ENCODE assay signal across 31 cellular contexts in genomic region chr14:76705214-76705613, GRCh38.
"Had no signal": no experiment of that assay in that cellular context is flagged by ENCODE, and none has a peak within 500 bp of the region (broad histone marks: within the 10 kb centered on the region; RNA-seq: fewer than 3 reads in every experiment).

No MANE protein-coding gene starts in this region.

- ATAC-seq: activated CD8-positive, alpha-beta T cell treated with anti-CD3 and anti-CD28 coated beads for 36 hours; activated naive CD8-positive, alpha-beta T cell treated with anti-CD3 and anti-CD28 coated beads, Interleukin-2, amount 50 U/mL, for 24 hours; activated T-cell treated with anti-CD3 and anti-CD28 coated beads, Interleukin-2, amount 50 U/mL, for 4 hours; left lung; natural killer cell treated with Interleukin-12 subunit alpha and Interleukin-12 subunit beta and Interleukin-15 and Interleukin-18, amount 100 ng/mL, for 72 hours; SK-N-SH treated with all-trans-retinoic acid at 6 μM for 48 hours; stimulated activated naive B cell treated with anti-CD40 and anti-IgM and Interleukin-4, amounts not matched to agents 10 μg/mL and 1 μg/mL and 100 μg/mL, for 72 hours; T-cell had no signal

- H3K36me3 ChIP-seq: breast epithelium, left lung, lower lobe of right lung, prostate gland, suprapubic skin, tibial artery had no signal

- H3K4me1 Mint-ChIP-seq: activated naive CD4-positive, alpha-beta T cell treated with anti-CD3 and anti-CD28 coated beads, Interleukin-2, amount 50 U/mL, for 24 hours; activated naive CD8-positive, alpha-beta T cell treated with anti-CD3 and anti-CD28 coated beads, Interleukin-2, amount 50 U/mL, for 24 hours; central memory CD8-positive, alpha-beta T cell; immature natural killer cell; stimulated activated naive B cell treated with anti-CD40 and anti-IgM and Interleukin-4, amounts not matched to agents 10 μg/mL and 1 μg/mL and 100 μg/mL, for 72 hours; T-cell had no signal

- H3K4me3 Mint-ChIP-seq: activated CD8-positive, alpha-beta T cell treated with anti-CD3 and anti-CD28 coated beads for 36 hours; activated naive CD4-positive, alpha-beta T cell treated with anti-CD3 and anti-CD28 coated beads, Interleukin-2, amount 50 U/mL, for 24 hours; activated naive CD8-positive, alpha-beta T cell treated with anti-CD3 and anti-CD28 coated beads, Interleukin-2, amount 50 U/mL, for 24 hours; activated T-cell treated with anti-CD3 and anti-CD28 coated beads, Interleukin-2, amount 50 U/mL, for 4 hours; central memory CD8-positive, alpha-beta T cell; immature natural killer cell; natural killer cell treated with Interleukin-12 subunit alpha and Interleukin-12 subunit beta and Interleukin-15 and Interleukin-18, amount 100 ng/mL, for 72 hours; stimulated activated naive B cell treated with anti-CD40 and anti-IgM and Interleukin-4, amounts not matched to agents 10 μg/mL and 1 μg/mL and 100 μg/mL, for 72 hours; T-cell; T-helper 2 cell treated with Interferon-gamma antibody and Interleukin-4, amounts not matched to agents 5 μg/mL and 100 μg/mL, for 36 hours had no signal

- H3K27me3 ChIP-seq: breast epithelium, left lung, suprapubic skin, tibial artery had no signal

- H3K4me3 ChIP-seq: breast epithelium, left lung, lower lobe of right lung, prostate gland, smooth muscle cell, suprapubic skin, tibial artery had no signal

- DNase-seq: activated CD4-positive, alpha-beta T cell treated with anti-CD3 and anti-CD28 coated beads, Interleukin-2, amount 50 U/mL, for 1 hour; activated CD4-positive, CD25-positive, alpha-beta regulatory T cell treated with anti-CD3 and anti-CD28 coated beads, Interleukin-2, amount 50 U/mL, for 72 hours; activated CD8-positive, alpha-beta T cell treated with anti-CD3 and anti-CD28 coated beads for 36 hours; activated naive CD8-positive, alpha-beta T cell treated with anti-CD3 and anti-CD28 coated beads, Interleukin-2, amount 50 U/mL, for 24 hours; activated T-cell treated with anti-CD3 and anti-CD28 coated beads, Interleukin-2, amount 50 U/mL, for 4 hours; amygdala; dermis blood vessel endothelial cell; effector CD4-positive, alpha-beta T cell; hypothalamus; immature natural killer cell; kidney glomerular epithelial cell; left lung; lower lobe of right lung; mesendoderm; retina; stimulated activated CD4-positive, alpha-beta T cell treated with anti-CD3 and anti-CD28 coated beads, Interleukin-1b, Interleukin-23, amount 100 ng/mL, for 48 hours; stimulated activated CD4-positive, alpha-beta T cell treated with anti-CD3 and anti-CD28 coated beads, Interleukin-4, amount 100 ng/mL, for 4 hours; stimulated activated CD8-positive, alpha-beta memory T cell treated with anti-CD3 and anti-CD28 coated beads, Interleukin-4, amount 100 ng/mL, for 48 hours; stimulated activated naive B cell treated with anti-CD40 and anti-IgM and Interleukin-4, amounts not matched to agents 10 μg/mL and 1 μg/mL and 100 μg/mL, for 72 hours; T-cell had no signal

- H3K27ac Mint-ChIP-seq: activated CD8-positive, alpha-beta T cell treated with anti-CD3 and anti-CD28 coated beads for 36 hours; activated naive CD4-positive, alpha-beta T cell treated with anti-CD3 and anti-CD28 coated beads, Interleukin-2, amount 50 U/mL, for 24 hours; activated naive CD8-positive, alpha-beta T cell treated with anti-CD3 and anti-CD28 coated beads, Interleukin-2, amount 50 U/mL, for 24 hours; activated T-helper 2 cell treated with anti-CD3 and anti-CD28 coated beads, Interferon-gamma antibody, Interleukin-2, Interleukin-4, amounts not matched to agents 10 μg/mL and 5 μg/mL and 100 μg/mL, durations not matched to agents 14 hours and 24 hours and 36 hours; immature natural killer cell; natural killer cell treated with Interleukin-12 subunit alpha and Interleukin-12 subunit beta and Interleukin-15 and Interleukin-18, amount 100 ng/mL, for 72 hours; stimulated activated naive B cell treated with anti-CD40 and anti-IgM and Interleukin-4, amounts not matched to agents 10 μg/mL and 1 μg/mL and 100 μg/mL, for 72 hours; T-helper 2 cell treated with Interferon-gamma antibody and Interleukin-4, amounts not matched to agents 5 μg/mL and 100 μg/mL, for 36 hours had no signal

- H3K36me3 Mint-ChIP-seq: activated naive CD4-positive, alpha-beta T cell treated with anti-CD3 and anti-CD28 coated beads, Interleukin-2, amount 50 U/mL, for 24 hours; immature natural killer cell; natural killer cell treated with Interleukin-12 subunit alpha and Interleukin-12 subunit beta and Interleukin-15 and Interleukin-18, amount 100 ng/mL, for 72 hours; stimulated activated naive B cell treated with anti-CD40 and anti-IgM and Interleukin-4, amounts not matched to agents 10 μg/mL and 1 μg/mL and 100 μg/mL, for 72 hours; T-cell had no signal

- H3K27ac ChIP-seq: breast epithelium, left lung, lower lobe of right lung, prostate gland, suprapubic skin, tibial artery had no signal

- H3K9me3 ChIP-seq: breast epithelium, left lung, lower lobe of right lung, prostate gland, suprapubic skin, tibial artery had no signal

- H3K9me3 Mint-ChIP-seq: activated CD8-positive, alpha-beta T cell treated with anti-CD3 and anti-CD28 coated beads for 36 hours; activated naive CD4-positive, alpha-beta T cell treated with anti-CD3 and anti-CD28 coated beads, Interleukin-2, amount 50 U/mL, for 24 hours; activated naive CD8-positive, alpha-beta T cell treated with anti-CD3 and anti-CD28 coated beads, Interleukin-2, amount 50 U/mL, for 24 hours; activated T-cell treated with anti-CD3 and anti-CD28 coated beads, Interleukin-2, amount 50 U/mL, for 4 hours; activated T-helper 2 cell treated with anti-CD3 and anti-CD28 coated beads, Interferon-gamma antibody, Interleukin-2, Interleukin-4, amounts not matched to agents 10 μg/mL and 5 μg/mL and 100 μg/mL, durations not matched to agents 14 hours and 24 hours and 36 hours; central memory CD8-positive, alpha-beta T cell; immature natural killer cell; natural killer cell treated with Interleukin-12 subunit alpha and Interleukin-12 subunit beta and Interleukin-15 and Interleukin-18, amount 100 ng/mL, for 72 hours; stimulated activated naive B cell treated with anti-CD40 and anti-IgM and Interleukin-4, amounts not matched to agents 10 μg/mL and 1 μg/mL and 100 μg/mL, for 72 hours; T-cell; T-helper 2 cell treated with Interferon-gamma antibody and Interleukin-4, amounts not matched to agents 5 μg/mL and 100 μg/mL, for 36 hours had no signal

- H3K4me1 ChIP-seq: breast epithelium, left lung, lower lobe of right lung, prostate gland had no signal
